3 cellular contexts compared by ENCODE assay signal in the genomic region with DNA sequence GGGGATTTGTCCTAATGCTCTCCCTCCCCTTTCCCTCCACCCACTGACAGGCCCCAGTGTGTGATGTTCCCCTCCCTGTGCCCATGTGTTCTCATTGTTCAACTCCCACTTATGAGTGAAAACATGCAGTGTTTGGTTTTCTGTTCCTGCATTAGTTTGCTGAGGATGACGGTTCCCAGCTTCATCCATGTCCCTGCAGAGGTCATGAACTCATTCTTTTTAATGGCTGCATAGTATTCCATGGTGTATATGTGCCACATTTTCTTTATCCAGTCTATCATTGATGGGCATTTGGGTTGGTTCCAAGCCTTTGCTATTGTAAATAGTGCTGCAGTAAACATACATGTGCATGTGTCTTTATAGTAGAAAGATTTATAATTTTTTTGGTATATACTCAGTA. TPM values are rescaled to one million over a fixed set of nuclear protein-coding genes. Genes with fewer than 3 reads are reported as not detected.
"Had no signal": no experiment of that assay in that cellular context is flagged by ENCODE, and none has a peak within 500 bp of the region (broad histone marks: within the 10 kb centered on the region; RNA-seq: fewer than 3 reads in every experiment).

No MANE protein-coding gene starts in this region.

RNA-seq across cellular contexts. Expression of a gene that starts 26.9 kb away (rescaled TPM):
- total RNA-seq: ascending aorta, body of pancreas had no signal
- polyA plus RNA-seq: cardiac muscle cell had no signal
